2 cellular contexts compared by ENCODE assay signal in genomic region chr2:196376984-196377877, GRCh38.
TF ChIP-seq lines count a peak whose summit lies in the region.

No MANE protein-coding gene starts in this region.

TF ChIP-seq in IMR-90, 13 proteins besides CTCF, POLR2A, EP300 and RAD21 (continued from another document):
- no peak for TF ChIP-seq ELK1 (IDR thresholded peaks at IDR 0.05; ENCODE audit: borderline replicate concordance, low read depth, low read length)
- TF ChIP-seq NFE2L2 (IDR thresholded peaks at IDR 0.05; ENCODE audit: low read depth, low read length), result no peak
- TF ChIP-seq MAZ (IDR thresholded peaks at IDR 0.05; ENCODE audit: borderline replicate concordance, low read depth, low read length), result no peak
- no peak for TF ChIP-seq FOS (IDR thresholded peaks at IDR 0.05; ENCODE audit: low read depth, low read length)
- TF ChIP-seq USF2 (IDR thresholded peaks at IDR 0.05; ENCODE audit: low read depth, low read length), result no peak

TF ChIP-seq in GM23338, 12 proteins besides CTCF, POLR2A, EP300 and RAD21 (continued from another document):
- TF ChIP-seq ZNF462 (CRISPR knock-in tag; IDR thresholded peaks at IDR 0.05) (no peak), REST (IDR thresholded peaks at IDR 0.05; ENCODE audit: unreplicated experiment) (no peak), ZNF114 (CRISPR knock-in tag; IDR thresholded peaks at IDR 0.05) (no peak), EZH2phosphoT487 (IDR thresholded peaks at IDR 0.05; ENCODE audit: unreplicated experiment) (no peak), ZNF331 (CRISPR knock-in tag; IDR thresholded peaks at IDR 0.05; ENCODE audit: low read depth) (no peak), NANOG (IDR thresholded peaks at IDR 0.05; ENCODE audit: borderline replicate concordance) (no peak), POLR2AphosphoS5 (IDR thresholded peaks at IDR 0.05; ENCODE audit: low read depth) (no peak), EZH2 (IDR thresholded peaks at IDR 0.05; ENCODE audit: low read depth, unreplicated experiment) (no peak)
